Comparison of ENCODE assay signal across 9 cellular contexts in the genomic region with DNA sequence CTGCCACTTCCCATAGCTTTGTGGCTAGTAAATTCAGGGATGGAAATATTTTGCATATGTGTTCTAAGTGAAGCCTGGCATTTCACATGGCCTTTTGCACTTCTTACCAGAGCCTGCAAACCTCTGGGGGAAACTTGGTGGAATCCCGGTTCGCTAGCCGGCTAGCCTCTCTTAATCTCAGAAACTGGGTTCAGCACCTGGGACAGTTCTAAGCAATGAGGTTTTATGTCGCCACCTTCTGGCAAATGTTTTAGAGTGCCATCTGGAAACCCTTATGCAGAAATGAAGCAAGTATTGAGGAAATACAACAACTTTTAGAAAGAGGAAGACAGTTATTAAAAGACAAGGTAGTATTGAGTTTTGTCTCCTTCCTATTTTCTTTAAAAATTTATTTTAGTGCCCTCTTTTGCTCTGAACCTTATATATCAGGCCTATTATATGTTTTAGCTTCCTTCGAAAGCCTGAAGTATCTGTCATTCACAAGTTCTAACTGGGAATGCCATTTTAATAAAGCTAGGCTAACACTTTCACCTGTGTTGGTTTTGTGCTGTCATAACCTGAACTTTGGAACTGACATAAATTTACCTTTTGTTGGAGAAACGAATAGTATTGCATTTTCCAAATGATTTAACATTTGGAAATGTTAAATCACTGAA. TPM values are rescaled to one million over a fixed set of nuclear protein-coding genes. Genes with fewer than 3 reads are reported as not detected.
DNase-seq lines count a peak whose midpoint lies in the region; ATAC-seq and TF ChIP-seq lines count a peak whose summit lies in the region.
"Had no signal": no experiment of that assay in that cellular context is flagged by ENCODE, and none has a peak within 500 bp of the region (broad histone marks: within the 10 kb centered on the region; RNA-seq: fewer than 3 reads in every experiment).

No MANE protein-coding gene starts in this region.

- H3K27me3 ChIP-seq in SU-DHL-6 (ENCODE audit: low read length) (no peaks in the 10 kb centered on the region), foreskin keratinocyte (peaks cover 48% of the 10 kb centered on the region)

- H3F3A ChIP-seq in SU-DHL-6 (ENCODE audit: insufficient read depth), result no peaks in the 10 kb centered on the region

- no peaks in the 10 kb centered on the region for H4K20me1 ChIP-seq in SU-DHL-6 (ENCODE audit: low read depth, low read length)

- no peaks in the 10 kb centered on the region for H3K36me3 ChIP-seq in SU-DHL-6 (ENCODE audit: low read length)

- TF ChIP-seq CTCF in AG10803 (conservative IDR thresholded peaks at IDR 0.05; ENCODE audit: low read length) (peak; percentile 66), GM12874 (IDR thresholded peaks at IDR 0.05; ENCODE audit: insufficient read depth, low read depth, low read length) (peak; percentile 65), SU-DHL-6 (IDR thresholded peaks at IDR 0.05; ENCODE audit: insufficient read depth, low read length, poor library complexity, severe bottlenecking) (peak; percentile 64), foreskin keratinocyte (conservative IDR thresholded peaks at IDR 0.05) (peak; percentile 83), retinal pigment epithelial cell (conservative IDR thresholded peaks at IDR 0.05; ENCODE audit: low read depth, low read length) (peak; percentile 86)

- no peak overlapping the region for H2AFZ ChIP-seq in SU-DHL-6 (ENCODE audit: low read depth, low read length, severe bottlenecking)

- H3K27ac ChIP-seq in SU-DHL-6 (ENCODE audit: low read depth, low read length) (no peak overlapping the region), foreskin keratinocyte (no peak overlapping the region)

- H3K9ac ChIP-seq in SU-DHL-6 (ENCODE audit: low read length), result no peak overlapping the region

- no peaks in the 10 kb centered on the region for H3K9me2 ChIP-seq in SU-DHL-6 (replicated peaks; ENCODE audit: insufficient read depth, low read length)

- ATAC-seq in HG02642 (IDR thresholded peaks at IDR 0.05; ENCODE audit: poor library complexity, unreplicated experiment) (peak; percentile 83), foreskin keratinocyte (peak; percentile 78), HG03045 (IDR thresholded peaks at IDR 0.05; ENCODE audit: unreplicated experiment) (no peak)

- no peaks in the 10 kb centered on the region for H3K79me2 ChIP-seq in SU-DHL-6 (ENCODE audit: insufficient read depth, low read length)

- H3K4me1 ChIP-seq in foreskin keratinocyte, result no peaks in the 10 kb centered on the region

- peak; percentile 68 for DNase-seq in AG10803 (ENCODE audit: low read depth)
- DNase-seq in NCI-H1092 (lab: John Stamatoyannopoulos, UW), result peak; percentile 18
- DNase-seq in foreskin keratinocyte, result peak; percentile 14 to 57
- peak; percentile 21 for DNase-seq in retinal pigment epithelial cell (ENCODE audit: low read depth)

- H3K9me3 ChIP-seq in SU-DHL-6 (ENCODE audit: insufficient read depth, low read length), result no peaks in the 10 kb centered on the region

- H3K4me3 ChIP-seq in AG10803 (ENCODE audit: low read length), result no peak overlapping the region
- no peak overlapping the region for H3K4me3 ChIP-seq in SU-DHL-6 (ENCODE audit: insufficient read depth, low read length, poor library complexity, severe bottlenecking)
- H3K4me3 ChIP-seq in retinal pigment epithelial cell (ENCODE audit: low read length), result no peak overlapping the region

- no peak overlapping the region for H3K4me2 ChIP-seq in SU-DHL-6 (ENCODE audit: low read depth, low read length, poor library complexity, severe bottlenecking)

RNA-seq across cellular contexts. Expression of gene HTR1A, which starts 1.0 kb away (rescaled TPM):
- not detected in 2 replicates for total RNA-seq in foreskin keratinocyte
- not detected in 2 replicates for polyA plus RNA-seq in foreskin keratinocyte
- total RNA-seq: T-helper 2 cell treated with Interferon-gamma antibody and Interleukin-4, amounts not matched to agents 100 ng/mL and 5 ng/mL, for 36 hours had no signal

Comparison
In these comparisons a context has a peak if more than half of its experiments do, and no peak if none do; other contexts are left out.
1. DNase-seq: peak in every context shown above with its lines; median percentile 68 in AG10803; 36 in foreskin keratinocyte; 21 in retinal pigment epithelial cell; 18 in NCI-H1092.